Comparison of ENCODE assay signal across 12 cellular contexts in the genomic region with DNA sequence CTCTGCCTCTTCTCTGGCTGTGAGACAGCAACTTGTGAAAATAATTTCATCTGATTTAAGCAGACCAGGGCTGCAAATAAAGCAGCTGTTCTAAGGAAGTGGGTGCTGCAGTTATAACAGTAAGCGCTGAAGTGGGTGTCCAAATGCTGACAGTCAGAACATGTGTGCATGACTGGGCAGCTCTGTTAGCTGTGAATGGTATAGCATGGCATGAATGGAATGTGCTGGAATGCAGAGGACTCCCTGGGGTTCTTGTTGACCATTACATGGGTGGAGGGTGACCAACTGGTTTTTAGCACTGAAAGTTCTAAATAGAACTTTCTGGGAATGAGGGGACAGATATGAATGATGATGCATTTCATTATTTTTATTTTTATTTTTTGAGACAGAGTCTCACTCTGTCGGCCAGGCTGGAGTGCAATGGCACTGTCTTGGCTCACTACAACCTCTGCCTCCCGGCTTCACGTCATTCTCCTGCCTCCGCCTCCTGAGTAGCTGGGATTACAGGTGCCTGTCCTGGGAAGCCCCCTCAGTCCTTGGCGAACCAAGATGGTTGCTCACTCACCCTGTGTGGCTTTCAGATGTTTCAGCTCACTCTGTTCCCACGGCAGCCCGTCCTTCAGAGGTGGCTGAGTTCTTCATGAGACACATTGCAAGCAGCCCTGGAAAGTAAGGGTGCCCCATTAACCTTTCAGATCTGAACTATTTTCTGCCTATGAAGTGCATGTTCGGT.
DNase-seq lines count a peak whose midpoint lies in the region; ATAC-seq and TF ChIP-seq lines count a peak whose summit lies in the region.
"Had no signal": no experiment of that assay in that cellular context is flagged by ENCODE, and none has a peak within 500 bp of the region (broad histone marks: within the 10 kb centered on the region; RNA-seq: fewer than 3 reads in every experiment).

No MANE protein-coding gene starts in this region.

- DNase-seq in AG04449 (ENCODE audit: low read depth, low spot score): peak; percentile 95
- peak; percentile 94 for DNase-seq in NCI-H226
- peak; percentile 37 for DNase-seq in epithelial cell of prostate (ENCODE audit: low read depth, low spot score)
- peak; percentile 54 for DNase-seq in lung (ENCODE audit: low spot score)
- DNase-seq in activated CD4-positive, alpha-beta T cell treated with anti-CD3 and anti-CD28 coated beads, Interleukin-2, amount 50 U/mL, for 1 hour: no peak
- DNase-seq: activated naive CD4-positive, alpha-beta T cell had no signal

- H3K27me3 ChIP-seq in lung (ENCODE audit: control insufficient read depth, insufficient read depth): no peaks in the 10 kb centered on the region
- H3K27me3 ChIP-seq: BLaER1 had no signal

- H3K4me1 ChIP-seq in lung (ENCODE audit: control insufficient read depth in 2 of 2, insufficient read depth in 2 of 2, low read length in 2 of 2): no peaks in the 10 kb centered on the region

- H3K27ac ChIP-seq in epithelial cell of prostate (peak overlapping the region; percentile 76), lung (ENCODE audit: low read depth in 1 of 2, low read length in 1 of 2) (peak overlapping the region in 1 of 2 donors; percentile 51)
- H3K27ac ChIP-seq: BLaER1, SK-N-MC had no signal

- TF ChIP-seq CTCF in AG04449 (IDR thresholded peaks at IDR 0.05; ENCODE audit: insufficient read depth, low read length, missing control alignments): no peak
- no peak for TF ChIP-seq CTCF in lung (IDR thresholded peaks at IDR 0.05; ENCODE audit: control extremely low read depth, extremely low read depth)

- H3K4me3 ChIP-seq in AG04449 (ENCODE audit: low read depth, low read length) (no peak overlapping the region), lung (no peak overlapping the region)
- H3K4me3 ChIP-seq: BLaER1, K562, SK-N-MC had no signal

- CTCF ChIA-PET in AG04449 (lab: Yijun Ruan, JAX): interaction anchor here (0.7 to 2.2 kb wide), 4 partner anchors 9 to 96 kb away, joined by 3 to 5 read pairs (median 3); no protein-coding TSS in a partner anchor

- ATAC-seq in lung (ENCODE audit: insufficient read depth, low FRiP score) (peak; percentile 91), GM18520 (IDR thresholded peaks at IDR 0.05; ENCODE audit: unreplicated experiment) (no peak), GM19035 (IDR thresholded peaks at IDR 0.05; ENCODE audit: unreplicated experiment) (no peak), HG02884 (IDR thresholded peaks at IDR 0.05; ENCODE audit: unreplicated experiment) (no peak)
- ATAC-seq: K562 had no signal

- 74 to 77% methylated on average over 9 of the region's 9 CpGs for WGBS in lung, 2 donors

- POLR2A ChIA-PET in AG04449 (lab: Yijun Ruan, JAX): interaction anchor here (0.6 to 0.9 kb wide), 2 partner anchors 12 to 63 kb away, joined by 4 read pairs; no protein-coding TSS in a partner anchor

- H3K9me3 ChIP-seq in lung (ENCODE audit: control insufficient read depth in 2 of 2, insufficient read depth in 1 of 2, low read length in 1 of 2): no peaks in the 10 kb centered on the region
- H3K9me3 ChIP-seq: BLaER1 had no signal

- H3K36me3 ChIP-seq in lung (ENCODE audit: control insufficient read depth in 2 of 2, insufficient read depth in 2 of 2, low read length in 2 of 2): no peaks in the 10 kb centered on the region
- H3K36me3 ChIP-seq: BLaER1 had no signal
